In the genomic region with DNA sequence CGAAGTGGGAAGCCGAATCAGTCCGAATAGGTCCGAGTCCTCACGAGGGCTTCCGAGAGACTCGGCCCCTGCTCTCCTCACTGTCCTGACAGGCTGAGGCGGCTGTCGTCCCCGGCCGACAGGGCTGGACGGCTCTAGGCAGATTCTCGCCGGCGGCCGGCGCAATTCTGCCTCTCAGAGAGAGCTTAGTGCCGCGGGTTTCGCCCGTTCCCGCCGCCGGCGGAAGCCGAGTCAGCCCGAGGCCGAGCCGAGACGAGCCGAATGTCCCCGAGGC, we compare ENCODE assay signal across 8 cellular contexts. TPM values are rescaled to one million over a fixed set of nuclear protein-coding genes. Genes with fewer than 3 reads are reported as not detected.
DNase-seq lines count a peak whose midpoint lies in the region; ATAC-seq, FAIRE-seq and TF ChIP-seq lines count a peak whose summit lies in the region.

No MANE protein-coding gene starts in this region.

- TF ChIP-seq POLR2A in endothelial cell of umbilical vein (IDR thresholded peaks at IDR 0.05; ENCODE audit: low read depth, low read length): no peak

- no TSS peak for BruUV-seq in endothelial cell of umbilical vein (replicated peaks; lab: Mats Ljungman, UMichigan)

- peaks cover 61% of the 10 kb centered on the region for H3K4me1 ChIP-seq in CD4-positive, alpha-beta memory T cell (ENCODE audit: insufficient read depth, low read length)
- H3K4me1 ChIP-seq in endothelial cell of umbilical vein (ENCODE audit: control insufficient read depth, extremely low read depth, insufficient read depth, low read length): peaks cover 24% of the 10 kb centered on the region
- H3K4me1 ChIP-seq in osteoblast (ENCODE audit: insufficient read depth, low read length): peaks cover 35% of the 10 kb centered on the region

- no peaks in the 10 kb centered on the region for H3K36me3 ChIP-seq in CD4-positive, alpha-beta memory T cell (ENCODE audit: insufficient read depth, low read length)
- H3K36me3 ChIP-seq in endothelial cell of umbilical vein (ENCODE audit: control insufficient read depth in 2 of 2, extremely low read depth in 1 of 2, insufficient read depth in 2 of 2, low read length in 2 of 2): no peaks in the 10 kb centered on the region
- H3K36me3 ChIP-seq in osteoblast (ENCODE audit: insufficient read depth, low read length): peaks cover 7% of the 10 kb centered on the region

- intact Hi-C loops in CD4-positive, alpha-beta memory T cell (cut with micrococcal nuclease): loop anchor here (1.0 to 5.0 kb wide), 6 partner anchors 80 to 692 kb away; partner anchors contain the start of genes BRSK2, IRF7, LRRC56 and RNH1
- intact Hi-C loops in endothelial cell of umbilical vein (cut with micrococcal nuclease): loop anchor here (5.0 kb wide), 1 partner anchor 158 kb away; the partner anchor contains the start of genes HRAS and LRRC56

- FAIRE-seq in endothelial cell of umbilical vein (lab: Jason Lieb, UNC): no peak

- peak overlapping the region; percentile 82 to 90 (median 88) for H3K4me3 Mint-ChIP-seq in CD4-positive, alpha-beta memory T cell

- peak overlapping the region; percentile 69 to 82 for H3K4me3 ChIP-seq in CD4-positive, alpha-beta memory T cell (ENCODE audit: low read length in 2 of 2)
- peak overlapping the region in 2 of 3 experiments; percentile 63 to 84 for H3K4me3 ChIP-seq in endothelial cell of umbilical vein (replicated peaks in 1 of 3; ENCODE audit: insufficient read depth in 1 of 3, low read depth in 1 of 3, low read length in 3 of 3)
- H3K4me3 ChIP-seq in osteoblast (ENCODE audit: insufficient read depth, low read length): peak overlapping the region; percentile 91

- ATAC-seq in HG03469 (IDR thresholded peaks at IDR 0.05; ENCODE audit: unreplicated experiment): no peak

- peak overlapping the region; percentile 99 for H3K9ac ChIP-seq in endothelial cell of umbilical vein (replicated peaks; ENCODE audit: extremely low read depth, insufficient read depth, low read length)

- H3K27ac ChIP-seq in CD4-positive, alpha-beta memory T cell (ENCODE audit: low read depth, low read length): peak overlapping the region; percentile 98
- H3K27ac ChIP-seq in endothelial cell of umbilical vein (ENCODE audit: insufficient read depth, low read depth, low read length) (peak overlapping the region; percentile 94), osteoblast (ENCODE audit: low read depth, low read length) (peak overlapping the region; percentile 89)

- H3K9me1 ChIP-seq in endothelial cell of umbilical vein (replicated peaks; ENCODE audit: control insufficient read depth, extremely low read depth, insufficient read depth, low read length): no peaks in the 10 kb centered on the region

- dilution Hi-C loops in endothelial cell of umbilical vein (cut with MboI; ENCODE audit: extremely low pct_ligation_motif_present, low sequenced_read_pairs): no loop called here

- H3K9me3 Mint-ChIP-seq in CD4-positive, alpha-beta memory T cell: no peaks in the 10 kb centered on the region

- H4K20me1 ChIP-seq in endothelial cell of umbilical vein (replicated peaks; ENCODE audit: control insufficient read depth, extremely low read depth, insufficient read depth, low read length) (no peaks in the 10 kb centered on the region), osteoblast (ENCODE audit: insufficient read depth, low read length) (peaks cover 38% of the 10 kb centered on the region)

- DNase-seq in CD4-positive, alpha-beta memory T cell: no peak
- DNase-seq in OCI-M2 (lab: John Stamatoyannopoulos, UW; ENCODE audit: unreplicated experiment) (peak; percentile 81), endothelial cell of umbilical vein (ENCODE audit: low read depth, low spot score) (no peak), osteoblast (ENCODE audit: insufficient read length, low spot score, missing footprints) (no peak), SIG-M5 treated with dmso at 0.1 percent for 504 hours (lab: John Stamatoyannopoulos, UW; ENCODE audit: unreplicated experiment) (no peak), GOT3 (lab: John Stamatoyannopoulos, UW) (no peak), dermis blood vessel endothelial cell (no peak)

- peaks cover 33 to 59% (median 48%) of the 10 kb centered on the region in 4 donors for H3K4me1 Mint-ChIP-seq in CD4-positive, alpha-beta memory T cell

- H3K27me3 ChIP-seq in CD4-positive, alpha-beta memory T cell (ENCODE audit: insufficient read depth, low read length): no peaks in the 10 kb centered on the region
- H3K27me3 ChIP-seq in endothelial cell of umbilical vein (ENCODE audit: control insufficient read depth in 2 of 2, insufficient read depth in 2 of 2, low read length in 2 of 2) (no peaks in the 10 kb centered on the region), osteoblast (ENCODE audit: insufficient read depth, low read length) (no peaks in the 10 kb centered on the region)

- POLR2A ChIA-PET in CD4-positive, alpha-beta memory T cell (lab: Charles Lee; ENCODE audit: partially characterized antibody): interaction anchor here (0.7 to 6.6 kb wide), 24 partner anchors 10 to 488 kb away, joined by 3 to 109 read pairs (median 5); partner anchors contain the start of genes ANO9, BET1L, EPS8L2 and IRF7
- POLR2A ChIA-PET in endothelial cell of umbilical vein (lab: Charles Lee): no interaction called here

- peak overlapping the region; percentile 91 to 97 (median 95) for H3K27ac Mint-ChIP-seq in CD4-positive, alpha-beta memory T cell

- H3K27me3 Mint-ChIP-seq in CD4-positive, alpha-beta memory T cell: no peaks in the 10 kb centered on the region

- H3K4me2 ChIP-seq in endothelial cell of umbilical vein (ENCODE audit: insufficient read depth, low read length): peak overlapping the region; percentile 29
- peak overlapping the region; percentile 67 for H3K4me2 ChIP-seq in osteoblast (ENCODE audit: insufficient read depth, low read length)

- H3K79me2 ChIP-seq in endothelial cell of umbilical vein (ENCODE audit: control insufficient read depth, insufficient read depth, low read length): peaks cover 59% of the 10 kb centered on the region
- peaks cover 52% of the 10 kb centered on the region for H3K79me2 ChIP-seq in osteoblast (ENCODE audit: insufficient read depth, low read length)

- H2AFZ ChIP-seq in endothelial cell of umbilical vein (ENCODE audit: low read depth, low read length): peak overlapping the region; percentile 90
- peak overlapping the region; percentile 73 for H2AFZ ChIP-seq in osteoblast (ENCODE audit: low read length)

- H3K36me3 Mint-ChIP-seq in CD4-positive, alpha-beta memory T cell: peaks cover 0 to 12% of the 10 kb centered on the region in 2 donors

- TF ChIP-seq CTCF in endothelial cell of umbilical vein (IDR thresholded peaks at IDR 0.05; ENCODE audit: extremely low read depth in 1 of 2, insufficient read depth in 1 of 2, low read depth in 1 of 2, low read length in 2 of 2) (no peak), osteoblast (IDR thresholded peaks at IDR 0.05; ENCODE audit: extremely low read depth, low read depth, low read length) (no peak)

- H3K9me3 ChIP-seq in CD4-positive, alpha-beta memory T cell (ENCODE audit: control insufficient read depth in 1 of 2, low read length in 2 of 2): no peaks in the 10 kb centered on the region
- no peaks in the 10 kb centered on the region for H3K9me3 ChIP-seq in endothelial cell of umbilical vein (replicated peaks; ENCODE audit: control insufficient read depth, insufficient read depth, low read length)
- H3K9me3 ChIP-seq in osteoblast (ENCODE audit: low read depth, low read length): no peaks in the 10 kb centered on the region

- CTCF ChIA-PET in CD4-positive, alpha-beta memory T cell (lab: Charles Lee; ENCODE audit: partially characterized antibody): interaction anchor here (1.0 to 5.4 kb wide), 10 partner anchors 14 to 159 kb away, joined by 3 to 50 read pairs (median 4); partner anchors contain the start of genes HRAS and LMNTD2
- CTCF ChIA-PET in endothelial cell of umbilical vein (lab: Charles Lee): interaction anchor here (1.1 to 4.2 kb wide), 9 partner anchors 9 to 52 kb away, joined by 3 to 36 read pairs (median 6); partner anchors contain the start of gene TALDO1

RNA-seq across cellular contexts. Expression of gene DEAF1, which starts 0.2 kb away (rescaled TPM):
- 10 to 100 TPM; 41.3 to 44.3 TPM for total RNA-seq in CD4-positive, alpha-beta memory T cell
- 10 to 100 TPM; 34.5 to 50.8 TPM for polyA plus RNA-seq in CD4-positive, alpha-beta memory T cell
- total RNA-seq in endothelial cell of umbilical vein (50.3 and 55.7 TPM in 2 replicates), osteoblast (38.0 and 44.2 TPM in 2 replicates), dermis blood vessel endothelial cell (36.8 and 40.8 TPM in 2 replicates)
- 43.6 and 45.5 TPM in 2 replicates for polyA plus RNA-seq in endothelial cell of umbilical vein
- 34.4 and 40.4 TPM in 2 replicates for polyA plus RNA-seq in endothelial cell of umbilical vein (2011; cell fraction: cytosol; rRNA removed)
- 25.1 and 25.8 TPM in 2 replicates for polyA plus RNA-seq in endothelial cell of umbilical vein (2011; cell fraction: nucleus; rRNA removed)
- polyA plus RNA-seq in endothelial cell of umbilical vein (2012): 24.9 and 40.0 TPM in 2 replicates
- polyA minus RNA-seq in endothelial cell of umbilical vein: 24.6 and 26.4 TPM in 2 replicates
- polyA minus RNA-seq in endothelial cell of umbilical vein (2011; cell fraction: cytosol; rRNA and poly(A)+ RNA removed): 25.5 TPM
- 17.8 and 22.2 TPM in 2 replicates for polyA minus RNA-seq in endothelial cell of umbilical vein (2011; cell fraction: nucleus; rRNA and poly(A)+ RNA removed)

RNA-seq across cellular contexts. Expression of gene TMEM80, which starts 0.3 kb away (rescaled TPM):
- 10 to 100 TPM; 44.7 to 47.3 TPM for total RNA-seq in CD4-positive, alpha-beta memory T cell
- polyA plus RNA-seq in CD4-positive, alpha-beta memory T cell: 10 to 100 TPM; 27.0 to 32.6 TPM
- total RNA-seq in endothelial cell of umbilical vein: 24.1 and 26.6 TPM in 2 replicates
- 17.9 and 21.2 TPM in 2 replicates for polyA plus RNA-seq in endothelial cell of umbilical vein
- 13.2 and 15.4 TPM in 2 replicates for polyA plus RNA-seq in endothelial cell of umbilical vein (2011; cell fraction: cytosol; rRNA removed)
- 29.6 and 31.8 TPM in 2 replicates for polyA plus RNA-seq in endothelial cell of umbilical vein (2011; cell fraction: nucleus; rRNA removed)
- polyA plus RNA-seq in endothelial cell of umbilical vein (2012): 20.6 and 23.9 TPM in 2 replicates
- polyA minus RNA-seq in endothelial cell of umbilical vein: 10.6 and 10.8 TPM in 2 replicates
- polyA minus RNA-seq in endothelial cell of umbilical vein (2011; cell fraction: cytosol; rRNA and poly(A)+ RNA removed): 4.8 TPM
- polyA minus RNA-seq in endothelial cell of umbilical vein (2011; cell fraction: nucleus; rRNA and poly(A)+ RNA removed): 9.1 and 11.3 TPM in 2 replicates
- total RNA-seq in osteoblast: 17.4 and 21.2 TPM in 2 replicates
- total RNA-seq in dermis blood vessel endothelial cell: 10.7 and 12.4 TPM in 2 replicates

RNA-seq across cellular contexts. Expression of gene EPS8L2, which starts 10.8 kb away (rescaled TPM):
- 10 to 100 TPM; 17.4 to 17.8 TPM for total RNA-seq in CD4-positive, alpha-beta memory T cell
- 10 to 100 TPM; 15.4 to 19.5 TPM for polyA plus RNA-seq in CD4-positive, alpha-beta memory T cell
- total RNA-seq in endothelial cell of umbilical vein (6.0 and 12.5 TPM in 2 replicates), osteoblast (29.7 and 30.1 TPM in 2 replicates), dermis blood vessel endothelial cell (2.7 and 3.1 TPM in 2 replicates)
- polyA plus RNA-seq in endothelial cell of umbilical vein: 5.2 and 5.9 TPM in 2 replicates
- polyA plus RNA-seq in endothelial cell of umbilical vein (2011; cell fraction: cytosol; rRNA removed): 2.6 and 2.9 TPM in 2 replicates
- polyA plus RNA-seq in endothelial cell of umbilical vein (2011; cell fraction: nucleus; rRNA removed): 33.6 and 35.0 TPM in 2 replicates
- 6.1 and 6.6 TPM in 2 replicates for polyA plus RNA-seq in endothelial cell of umbilical vein (2012)
- polyA minus RNA-seq in endothelial cell of umbilical vein: 4.6 and 7.9 TPM in 2 replicates
- 20.3 TPM for polyA minus RNA-seq in endothelial cell of umbilical vein (2011; cell fraction: cytosol; rRNA and poly(A)+ RNA removed)
- polyA minus RNA-seq in endothelial cell of umbilical vein (2011; cell fraction: nucleus; rRNA and poly(A)+ RNA removed): 3.1 and 6.7 TPM in 2 replicates

RNA-seq across cellular contexts. Expression of gene TALDO1, which starts 52.0 kb away (rescaled TPM):
- total RNA-seq in CD4-positive, alpha-beta memory T cell: 10 to 100 TPM; 80.4 to 90.5 TPM
- 100 to 1,000 TPM; 174 to 244 TPM for polyA plus RNA-seq in CD4-positive, alpha-beta memory T cell
- total RNA-seq in endothelial cell of umbilical vein: 287 and 294 TPM in 2 replicates
- 184 and 211 TPM in 2 replicates for polyA plus RNA-seq in endothelial cell of umbilical vein
- 234 and 253 TPM in 2 replicates for polyA plus RNA-seq in endothelial cell of umbilical vein (2011; cell fraction: cytosol; rRNA removed)
- polyA plus RNA-seq in endothelial cell of umbilical vein (2011; cell fraction: nucleus; rRNA removed): 146 and 149 TPM in 2 replicates
- polyA plus RNA-seq in endothelial cell of umbilical vein (2012): 262 and 325 TPM in 2 replicates
- 79.6 and 84.8 TPM in 2 replicates for polyA minus RNA-seq in endothelial cell of umbilical vein
- 117 TPM for polyA minus RNA-seq in endothelial cell of umbilical vein (2011; cell fraction: cytosol; rRNA and poly(A)+ RNA removed)
- 19.6 and 30.7 TPM in 2 replicates for polyA minus RNA-seq in endothelial cell of umbilical vein (2011; cell fraction: nucleus; rRNA and poly(A)+ RNA removed)
- total RNA-seq in osteoblast: 204 TPM in 2 replicates
- total RNA-seq in dermis blood vessel endothelial cell: 115 and 149 TPM in 2 replicates

RNA-seq across cellular contexts. Expression of gene DRD4, which starts 58.2 kb away (rescaled TPM):
- total RNA-seq in CD4-positive, alpha-beta memory T cell: 1 to 10 TPM in 1 of 2 experiments, under 1 TPM in 1; 0.64 to 1.0 TPM
- polyA plus RNA-seq in CD4-positive, alpha-beta memory T cell: not detected
- total RNA-seq in endothelial cell of umbilical vein: 0.24 TPM in 1 of 2 replicates, not detected in the other
- polyA plus RNA-seq in endothelial cell of umbilical vein: not detected in 2 replicates
- not detected in 2 replicates for polyA plus RNA-seq in endothelial cell of umbilical vein (2011; cell fraction: cytosol; rRNA removed)
- not detected in 2 replicates for polyA plus RNA-seq in endothelial cell of umbilical vein (2011; cell fraction: nucleus; rRNA removed)
- not detected in 2 replicates for polyA plus RNA-seq in endothelial cell of umbilical vein (2012)
- 0.40 TPM in 1 of 2 replicates, not detected in the other for polyA minus RNA-seq in endothelial cell of umbilical vein
- polyA minus RNA-seq in endothelial cell of umbilical vein (2011; cell fraction: cytosol; rRNA and poly(A)+ RNA removed): not detected
- not detected in 2 replicates for polyA minus RNA-seq in endothelial cell of umbilical vein (2011; cell fraction: nucleus; rRNA and poly(A)+ RNA removed)
- under 0.01 TPM in 1 of 2 replicates, not detected in the other for total RNA-seq in osteoblast
- under 0.01 TPM in 1 of 2 replicates, not detected in the other for total RNA-seq in dermis blood vessel endothelial cell
